In genomic region chr18:70148539-70148938, GRCh38 we compare ENCODE assay signal across 3 cellular contexts.
"Had no signal": no experiment of that assay in that cellular context is flagged by ENCODE, and none has a peak within 500 bp of the region (broad histone marks: within the 10 kb centered on the region; RNA-seq: fewer than 3 reads in every experiment).

No MANE protein-coding gene starts in this region.

- DNase-seq: H9, HCEC 1CT had no signal

- ATAC-seq: GM23338 had no signal

- H2AFZ ChIP-seq: GM23338 had no signal

- H3K4me3 ChIP-seq: GM23338 had no signal

- H3K4me2 ChIP-seq: GM23338 had no signal
